Comparison of ENCODE assay signal across 27 cellular contexts in the genomic region with DNA sequence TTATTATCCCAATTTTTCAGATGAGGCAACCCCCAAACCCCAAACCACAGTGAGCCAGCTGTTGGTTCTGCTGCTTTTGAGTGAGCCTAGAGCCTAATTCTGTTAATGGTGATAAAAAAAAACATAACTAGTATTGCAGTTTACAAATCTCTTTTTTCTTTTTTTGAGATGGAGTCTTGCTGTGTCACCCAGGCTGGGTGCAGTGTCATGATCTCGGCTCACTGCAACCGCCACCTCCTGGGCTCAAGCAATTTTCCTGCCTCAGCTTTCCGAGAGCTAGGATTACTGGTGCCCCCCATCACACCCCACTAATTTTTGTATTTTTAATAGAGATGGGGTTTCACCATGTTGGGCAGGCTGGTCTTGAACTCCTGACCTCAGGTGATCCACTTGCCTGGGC. TPM values are rescaled to one million over a fixed set of nuclear protein-coding genes. Genes with fewer than 3 reads are reported as not detected.
"Had no signal": no experiment of that assay in that cellular context is flagged by ENCODE, and none has a peak within 500 bp of the region (broad histone marks: within the 10 kb centered on the region; RNA-seq: fewer than 3 reads in every experiment).

No MANE protein-coding gene starts in this region.

- H3K36me3 ChIP-seq: colonic mucosa, esophagus squamous epithelium, gastrocnemius medialis, left ventricle myocardium inferior, lower lobe of right lung had no signal

- H3K27ac ChIP-seq: colonic mucosa, epithelial cell of prostate, esophagus squamous epithelium, gastrocnemius medialis, hepatocyte, left ventricle myocardium inferior, lower lobe of right lung had no signal

- H3K9me3 ChIP-seq: colonic mucosa, esophagus squamous epithelium, gastrocnemius medialis, left ventricle myocardium inferior, lower lobe of right lung, mucosa of descending colon had no signal

- H2AFZ ChIP-seq: hepatocyte had no signal

- ATAC-seq: effector memory CD8-positive, alpha-beta T cell; esophagus mucosa; gastrocnemius medialis; left colon; left lobe of liver; lower lobe of right lung; mucosa of descending colon had no signal

- H3K79me2 ChIP-seq: hepatocyte had no signal

- H3K4me2 ChIP-seq: hepatocyte had no signal

- H3K4me3 ChIP-seq: colonic mucosa, esophagus squamous epithelium, gastrocnemius medialis, hepatocyte, left ventricle myocardium inferior, lower lobe of right lung, mucosa of descending colon had no signal

- DNase-seq: colonic mucosa; cortex of kidney; effector CD8-positive, alpha-beta T cell; effector memory CD8-positive, alpha-beta T cell; erythroblast; esophagus squamous epithelium; foreskin melanocyte; gastrocnemius medialis; glutamatergic neuron; hypothalamus; immature natural killer cell; kidney; kidney glomerular epithelial cell; left colon; left ventricle myocardium inferior; lower lobe of right lung; mucosa of descending colon had no signal

- FAIRE-seq: endometrium, kidney had no signal

RNA-seq across cellular contexts. Expression of gene WNT9B, which starts 3.1 kb away (rescaled TPM):
- total RNA-seq: chondrocyte, colonic mucosa, dermis microvascular lymphatic vessel endothelial cell, esophagus mucosa, glomerular endothelial cell, left colon, left lobe of liver, lung microvascular endothelial cell, myocyte had no signal
- polyA plus RNA-seq: immature natural killer cell had no signal
